In the genomic region with DNA sequence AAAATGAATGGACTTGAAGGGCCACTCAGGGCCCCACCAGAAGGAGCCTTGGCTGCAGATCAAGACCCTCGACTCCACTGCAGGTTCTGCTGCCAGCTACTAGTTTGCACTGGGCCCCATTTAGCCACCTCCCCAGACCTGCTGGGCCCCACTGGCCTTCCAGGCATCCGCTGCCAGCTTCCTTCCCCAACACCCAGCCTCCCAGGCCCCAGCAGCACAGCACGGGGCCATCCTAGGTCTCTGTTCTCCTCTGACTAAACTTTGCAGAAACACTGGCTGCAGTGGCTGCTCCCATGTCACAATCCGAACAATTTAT, we compare ENCODE assay signal across 10 cellular contexts.
A peak's percentile ranks its signal among the peaks of the same experiment; 100 is the strongest.
DNase-seq lines count a peak whose midpoint lies in the region; TF ChIP-seq lines count a peak whose summit lies in the region.
"Had no signal": no experiment of that assay in that cellular context is flagged by ENCODE, and none has a peak within 500 bp of the region (broad histone marks: within the 10 kb centered on the region; RNA-seq: fewer than 3 reads in every experiment).

No MANE protein-coding gene starts in this region.

- peaks cover 59% of the 10 kb centered on the region for H3K4me1 ChIP-seq in effector memory CD4-positive, alpha-beta T cell (ENCODE audit: control insufficient read depth, insufficient read depth, low read length, poor library complexity, severe bottlenecking)

- H3K27ac ChIP-seq in effector memory CD4-positive, alpha-beta T cell (ENCODE audit: insufficient read depth, low read length, poor library complexity, severe bottlenecking), result peak overlapping the region; percentile 56
- H3K27ac ChIP-seq: cardiac muscle cell had no signal

- H3K9me3 ChIP-seq in effector memory CD4-positive, alpha-beta T cell (ENCODE audit: control insufficient read depth, low read length), result no peaks in the 10 kb centered on the region

- TF ChIP-seq CTCF in GM12864 (IDR thresholded peaks at IDR 0.05; ENCODE audit: low read depth, low read length, missing control alignments), result no peak

- DNase-seq in GM12864 (ENCODE audit: low read depth) (no peak), RPMI7951 (ENCODE audit: low read depth) (peak; percentile 61), posterior cingulate gyrus (peak in 8 of 10 donors; percentile 36 to 89 (median 60)), NCI-H1436 treated with DMSO at 0.1 percent for 48 hours (lab: John Stamatoyannopoulos, UW) (no peak), NCI-H2107 treated with DMSO at 0.1 percent for 48 hours (lab: John Stamatoyannopoulos, UW; ENCODE audit: unreplicated experiment) (no peak), retina (no peak), mucosa of gallbladder (ENCODE audit: low spot score) (no peak)
- DNase-seq in effector memory CD4-positive, alpha-beta T cell, result no peak
- DNase-seq: NCI-H2081 treated with DMSO at 0.1 percent for 48 hours had no signal

- intact Hi-C loops in posterior cingulate gyrus (cut with DNase I), result no loop called here

- H3K36me3 ChIP-seq in effector memory CD4-positive, alpha-beta T cell (ENCODE audit: control insufficient read depth, insufficient read depth, low read length), result peaks cover under 1% of the 10 kb centered on the region
- H3K36me3 ChIP-seq: cardiac muscle cell had no signal

- H3K4me3 ChIP-seq in GM12864 (ENCODE audit: low read depth, low read length), result peak overlapping the region; percentile 15; the same call in 1 of the 2 replicates
- peak overlapping the region; percentile 37 for H3K4me3 ChIP-seq in effector memory CD4-positive, alpha-beta T cell (ENCODE audit: insufficient read depth, low read depth, low read length, poor library complexity, severe bottlenecking)
- H3K4me3 ChIP-seq: cardiac muscle cell had no signal

- H3K27me3 ChIP-seq in effector memory CD4-positive, alpha-beta T cell (replicated peaks; ENCODE audit: control insufficient read depth, insufficient read depth, low read length, poor library complexity, severe bottlenecking), result no peaks in the 10 kb centered on the region
- H3K27me3 ChIP-seq: cardiac muscle cell had no signal

Comparison
In these comparisons a context has a peak if more than half of its experiments do, and no peak if none do; other contexts are left out.
1. DNase-seq: peak in RPMI7951 (single experiment) and posterior cingulate gyrus (8 of 10); none in GM12864 (single experiment), effector memory CD4-positive, alpha-beta T cell (0 of 3), NCI-H1436 treated with DMSO at 0.1 percent for 48 hours (single experiment), NCI-H2107 treated with DMSO at 0.1 percent for 48 hours (single experiment), retina (single experiment) and mucosa of gallbladder (single experiment).